Comparison of ENCODE assay signal across 1 cellular context in genomic region chr7:5429253-5429856, GRCh38.
A peak's percentile ranks its signal among the peaks of the same experiment; 100 is the strongest.
TF ChIP-seq lines count a peak whose summit lies in the region.

No MANE protein-coding gene starts in this region.

TF ChIP-seq in HepG2, 621 proteins besides CTCF, POLR2A, EP300 and RAD21 (continued from another document):
- TF ChIP-seq KDM6A (CRISPR knock-in tag; IDR thresholded peaks at IDR 0.05; ENCODE audit: low read depth): no peak
- peak; percentile 64; the same call in 1 of the 2 replicates for TF ChIP-seq KMT2A (CRISPR knock-in tag; IDR thresholded peaks at IDR 0.05)
- TF ChIP-seq PHB2 (IDR thresholded peaks at IDR 0.05; ENCODE audit: partially characterized antibody): no peak
- peak; percentile 67 for TF ChIP-seq POLR2AphosphoS5 (IDR thresholded peaks at IDR 0.05; ENCODE audit: low read depth, low read length)
- peak; percentile 36; the same call in 1 of the 2 replicates for TF ChIP-seq PRDM15 (CRISPR knock-in tag; IDR thresholded peaks at IDR 0.05)
- peak; percentile 40 for TF ChIP-seq PRPF4 (IDR thresholded peaks at IDR 0.05; ENCODE audit: low read depth, low read length, poor library complexity, severe bottlenecking)
- peak; percentile 18; the same call in 1 of the 2 replicates for TF ChIP-seq ZBTB25 (CRISPR knock-in tag; IDR thresholded peaks at IDR 0.05)
- TF ChIP-seq FOXP4 (CRISPR knock-in tag; IDR thresholded peaks at IDR 0.05): peak; percentile 74
- TF ChIP-seq RARA (CRISPR knock-in tag; IDR thresholded peaks at IDR 0.05): peak; percentile 65
- TF ChIP-seq ZNF776 (CRISPR knock-in tag; IDR thresholded peaks at IDR 0.05): peak; percentile 26; the same call in 1 of the 2 replicates
- TF ChIP-seq HDAC1 (CRISPR knock-in tag; IDR thresholded peaks at IDR 0.05): peak; percentile 59; the same call in 1 of the 2 replicates
- peak; percentile 27; the same call in 1 of the 2 replicates for TF ChIP-seq XBP1 (CRISPR knock-in tag; IDR thresholded peaks at IDR 0.05)
- TF ChIP-seq ZBTB37 (CRISPR knock-in tag; IDR thresholded peaks at IDR 0.05): no peak
- TF ChIP-seq PHF8 (CRISPR knock-in tag; IDR thresholded peaks at IDR 0.05): peak; percentile 86
- TF ChIP-seq PLSCR1 (CRISPR knock-in tag; IDR thresholded peaks at IDR 0.05; ENCODE audit: borderline replicate concordance): no peak
- TF ChIP-seq HNF4G (IDR thresholded peaks at IDR 0.05; ENCODE audit: borderline replicate concordance, low read depth, low read length): peak; percentile 86
- peak; percentile 75; the same call in 1 of the 2 replicates for TF ChIP-seq HNF4G (CRISPR knock-in tag; IDR thresholded peaks at IDR 0.05; ENCODE audit: borderline replicate concordance, low read depth)
- TF ChIP-seq CEBPB (IDR thresholded peaks at IDR 0.05; ENCODE audit: borderline replicate concordance, low read depth, low read length): no peak
- peak; percentile 31; the same call in 1 of the 2 replicates for TF ChIP-seq NCOA1 (CRISPR knock-in tag; IDR thresholded peaks at IDR 0.05)
- no peak for TF ChIP-seq DDIT3 (CRISPR knock-in tag; IDR thresholded peaks at IDR 0.05)
- TF ChIP-seq NFKBIZ (CRISPR knock-in tag; IDR thresholded peaks at IDR 0.05): peak; percentile 60
- no peak for TF ChIP-seq ZSCAN22 (CRISPR knock-in tag; IDR thresholded peaks at IDR 0.05)
- TF ChIP-seq HDAC2 (CRISPR knock-in tag; IDR thresholded peaks at IDR 0.05): peak; percentile 43
